11 cellular contexts compared by ENCODE assay signal in the genomic region with DNA sequence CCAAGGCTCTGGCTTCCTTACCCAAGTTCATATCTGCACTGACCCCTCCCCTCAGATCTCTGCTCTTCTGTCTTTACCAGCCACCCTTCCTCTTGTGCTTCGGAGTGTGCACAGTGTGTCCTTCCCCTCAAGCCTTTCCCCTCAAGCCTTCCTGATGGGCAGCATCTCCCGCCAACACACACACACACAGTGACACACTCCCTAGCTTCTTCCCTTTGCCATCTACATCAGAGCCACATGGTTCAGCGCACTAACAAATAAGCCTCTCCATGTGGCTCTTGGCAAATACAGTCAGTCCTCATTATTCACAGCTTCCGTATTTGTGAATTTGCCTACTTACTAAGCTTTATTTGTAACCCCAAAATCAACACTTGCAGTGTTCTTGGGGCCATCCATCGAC. TPM values are rescaled to one million over a fixed set of nuclear protein-coding genes. Genes with fewer than 3 reads are reported as not detected.
DNase-seq lines count a peak whose midpoint lies in the region; ATAC-seq lines count a peak whose summit lies in the region.
"Had no signal": no experiment of that assay in that cellular context is flagged by ENCODE, and none has a peak within 500 bp of the region (broad histone marks: within the 10 kb centered on the region; RNA-seq: fewer than 3 reads in every experiment).

No MANE protein-coding gene starts in this region.

- no peaks in the 10 kb centered on the region for H3K27me3 ChIP-seq in right cardiac atrium (ENCODE audit: control insufficient read depth, insufficient read depth)
- H3K27me3 ChIP-seq: body of pancreas had no signal

- no peaks in the 10 kb centered on the region for H3K9me3 ChIP-seq in right cardiac atrium (ENCODE audit: control insufficient read depth, low read length)
- H3K9me3 ChIP-seq: body of pancreas had no signal

- H3K4me3 ChIP-seq in right cardiac atrium (ENCODE audit: low read length) = no peak overlapping the region
- H3K4me3 ChIP-seq: body of pancreas had no signal

- H3K4me1 ChIP-seq in right cardiac atrium (ENCODE audit: control insufficient read depth, insufficient read depth, low read length) = peaks cover 14% of the 10 kb centered on the region

- CTCF ChIA-PET in activated CD4-positive, alpha-beta memory T cell treated with anti-CD3 and anti-CD28 coated beads, Interleukin-2, amount 10 ng/mL, durations not matched to agents 7 days and 5 days (lab: Charles Lee) = interaction anchor here (1.0 to 2.8 kb wide), 4 partner anchors 13 to 38 kb away, joined by 3 to 8 read pairs (median 4); a partner anchor contains a TSS

- H3K27me3 Mint-ChIP-seq in activated CD4-positive, alpha-beta memory T cell treated with anti-CD3 and anti-CD28 coated beads, Interleukin-2, amount 10 ng/mL, durations not matched to agents 7 days and 5 days = no peaks in the 10 kb centered on the region
- no peaks in the 10 kb centered on the region for H3K27me3 Mint-ChIP-seq in stimulated activated memory B cell treated with anti-CD40 and anti-IgM and Interleukin-4, amounts not matched to agents 10 μg/mL and 1 μg/mL and 100 μg/mL, for 72 hours
- H3K27me3 Mint-ChIP-seq: activated CD4-positive, alpha-beta T cell treated with anti-CD3 and anti-CD28 coated beads, Interleukin-2, amount 10 ng/mL, durations not matched to agents 24 days and 14 days had no signal

- peak overlapping the region; percentile 9 for H3K27ac Mint-ChIP-seq in activated CD4-positive, alpha-beta memory T cell treated with anti-CD3 and anti-CD28 coated beads, Interleukin-2, amount 10 ng/mL, durations not matched to agents 7 days and 5 days
- H3K27ac Mint-ChIP-seq in stimulated activated memory B cell treated with anti-CD40 and anti-IgM and Interleukin-4, amounts not matched to agents 10 μg/mL and 1 μg/mL and 100 μg/mL, for 72 hours = peak overlapping the region; percentile 84

- intact Hi-C loops in right cardiac atrium (cut with DNase I) = no loop called here

- H3K27ac ChIP-seq in right cardiac atrium (ENCODE audit: low read length) = peak overlapping the region; percentile 87

- peaks cover 84% of the 10 kb centered on the region for H3K4me1 Mint-ChIP-seq in activated CD4-positive, alpha-beta memory T cell treated with anti-CD3 and anti-CD28 coated beads, Interleukin-2, amount 10 ng/mL, durations not matched to agents 7 days and 5 days
- peaks cover 80% of the 10 kb centered on the region for H3K4me1 Mint-ChIP-seq in stimulated activated memory B cell treated with anti-CD40 and anti-IgM and Interleukin-4, amounts not matched to agents 10 μg/mL and 1 μg/mL and 100 μg/mL, for 72 hours

- H3K4me3 Mint-ChIP-seq in activated CD4-positive, alpha-beta memory T cell treated with anti-CD3 and anti-CD28 coated beads, Interleukin-2, amount 10 ng/mL, durations not matched to agents 7 days and 5 days = no peak overlapping the region
- peak overlapping the region; percentile 35 for H3K4me3 Mint-ChIP-seq in stimulated activated memory B cell treated with anti-CD40 and anti-IgM and Interleukin-4, amounts not matched to agents 10 μg/mL and 1 μg/mL and 100 μg/mL, for 72 hours
- H3K4me3 Mint-ChIP-seq: activated CD4-positive, alpha-beta T cell treated with anti-CD3 and anti-CD28 coated beads, Interleukin-2, amount 10 ng/mL, durations not matched to agents 24 days and 14 days had no signal

- WGBS in right cardiac atrium = 75% methylated on average over 5 of the region's 5 CpGs

- peaks cover 48% of the 10 kb centered on the region for H3K36me3 Mint-ChIP-seq in activated CD4-positive, alpha-beta memory T cell treated with anti-CD3 and anti-CD28 coated beads, Interleukin-2, amount 10 ng/mL, durations not matched to agents 7 days and 5 days (ENCODE audit: low read depth)
- peaks cover 18% of the 10 kb centered on the region for H3K36me3 Mint-ChIP-seq in stimulated activated memory B cell treated with anti-CD40 and anti-IgM and Interleukin-4, amounts not matched to agents 10 μg/mL and 1 μg/mL and 100 μg/mL, for 72 hours

- DNase-seq in M059J (ENCODE audit: low read depth) (peak; percentile 41), right cardiac atrium (no peak), RKO (ENCODE audit: low spot score) (no peak)
- no peak for DNase-seq in activated CD4-positive, alpha-beta memory T cell treated with anti-CD3 and anti-CD28 coated beads, Interleukin-2, amount 10 ng/mL, durations not matched to agents 7 days and 5 days
- no peak for DNase-seq in activated CD8-positive, alpha-beta memory T cell treated with anti-CD3 and anti-CD28 coated beads, Interleukin-2, amount 50 U/mL, for 48 hours
- DNase-seq: activated CD4-positive, alpha-beta T cell treated with anti-CD3 and anti-CD28 coated beads, Interleukin-2, amount 10 ng/mL, durations not matched to agents 24 days and 14 days; NK-92 treated with Interleukin-12 subunit alpha and Interleukin-12 subunit beta, amount 100 ng/mL, for 24 hours had no signal

- ATAC-seq in right cardiac atrium (peak; percentile 42 to 45), HG03565 (IDR thresholded peaks at IDR 0.05; ENCODE audit: unreplicated experiment) (no peak), GM21390 (IDR thresholded peaks at IDR 0.05; ENCODE audit: unreplicated experiment) (no peak)
- peak; percentile 1 for ATAC-seq in stimulated activated memory B cell treated with anti-CD40 and anti-IgM and Interleukin-4, amounts not matched to agents 10 μg/mL and 1 μg/mL and 100 μg/mL, for 72 hours

- H3K9me3 Mint-ChIP-seq in activated CD4-positive, alpha-beta memory T cell treated with anti-CD3 and anti-CD28 coated beads, Interleukin-2, amount 10 ng/mL, durations not matched to agents 7 days and 5 days = no peaks in the 10 kb centered on the region
- H3K9me3 Mint-ChIP-seq in stimulated activated memory B cell treated with anti-CD40 and anti-IgM and Interleukin-4, amounts not matched to agents 10 μg/mL and 1 μg/mL and 100 μg/mL, for 72 hours = no peaks in the 10 kb centered on the region

- POLR2A ChIA-PET in activated CD4-positive, alpha-beta memory T cell treated with anti-CD3 and anti-CD28 coated beads, Interleukin-2, amount 10 ng/mL, durations not matched to agents 7 days and 5 days (lab: Charles Lee) = interaction anchor here (0.9 to 1.8 kb wide), 6 partner anchors 9 to 36 kb away, joined by 3 to 7 read pairs (median 4); no protein-coding TSS in a partner anchor

RNA-seq across cellular contexts. Expression of a gene that starts 37.5 kb away (rescaled TPM):
- total RNA-seq in M059J (2014; rRNA removed; shearing (Covaris generic)) = 9.2 and 9.9 TPM in 2 replicates
- total RNA-seq in activated CD4-positive, alpha-beta memory T cell treated with anti-CD3 and anti-CD28 coated beads, Interleukin-2, amount 10 ng/mL, durations not matched to agents 7 days and 5 days = 10 to 100 TPM; 39.0 to 40.9 TPM
- total RNA-seq in right cardiac atrium = 10 to 100 TPM; 13.6 to 26.6 (median 15.7) TPM
- 12.9 TPM for polyA plus RNA-seq in right cardiac atrium

Comparison
In these comparisons a context has a peak if more than half of its experiments do, and no peak if none do; other contexts are left out.
1. ATAC-seq: peak in right cardiac atrium (2 of 2) and stimulated activated memory B cell treated with anti-CD40 and anti-IgM and Interleukin-4, amounts not matched to agents 10 μg/mL and 1 μg/mL and 100 μg/mL, for 72 hours (single experiment); none in HG03565 (single experiment) and GM21390 (single experiment).